ENCODE assay signal across 16 cellular contexts in the genomic region with DNA sequence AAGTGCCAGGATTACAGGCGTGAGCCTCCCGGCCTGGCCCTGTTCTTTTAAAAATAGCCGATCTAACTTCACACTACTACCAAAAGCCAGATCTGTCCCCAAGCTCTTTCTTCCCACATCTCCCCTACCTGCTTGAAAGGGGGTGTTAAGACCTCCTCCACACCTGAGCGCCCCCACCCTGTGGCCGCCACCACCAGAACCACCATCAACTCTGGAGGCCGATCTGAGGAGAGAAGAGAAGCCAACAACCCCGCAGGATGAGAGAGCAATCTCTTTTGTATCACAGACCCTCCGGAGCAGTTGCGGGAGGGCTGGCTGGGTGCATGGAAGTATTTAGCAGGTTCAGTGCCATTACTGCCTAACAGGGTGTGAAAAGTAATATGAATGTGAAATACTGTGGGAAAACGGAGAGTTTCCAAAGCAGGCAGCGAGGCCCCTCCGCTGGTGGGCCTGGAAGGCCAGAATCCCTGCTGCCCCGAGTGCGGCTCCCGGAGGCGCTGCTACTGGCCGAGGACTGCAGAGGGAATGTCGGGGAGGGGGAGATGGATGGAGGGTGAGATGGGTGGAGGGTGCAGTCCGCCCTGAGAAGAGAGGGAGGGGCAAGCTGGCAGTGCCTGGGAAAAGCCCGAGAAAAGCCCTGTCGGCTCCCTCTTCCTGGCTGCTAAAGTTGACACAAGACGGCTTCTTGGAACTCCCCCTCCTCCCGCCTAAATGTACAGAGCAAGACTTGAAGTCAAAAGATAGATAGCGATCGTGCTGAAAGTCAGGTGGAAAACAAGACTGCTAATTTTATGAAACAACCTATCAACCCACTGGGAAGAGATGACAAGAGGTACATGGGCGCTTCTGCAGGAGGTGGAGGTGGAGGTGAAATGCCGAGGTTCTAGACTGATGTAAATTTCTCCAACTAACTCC. TPM values are rescaled to one million over a fixed set of nuclear protein-coding genes. Genes with fewer than 3 reads are reported as not detected.
DNase-seq lines count a peak whose midpoint lies in the region; ATAC-seq and TF ChIP-seq lines count a peak whose summit lies in the region.
"Had no signal": no experiment of that assay in that cellular context is flagged by ENCODE, and none has a peak within 500 bp of the region (broad histone marks: within the 10 kb centered on the region; RNA-seq: fewer than 3 reads in every experiment).

No MANE protein-coding gene starts in this region.

- peaks cover 3% of the 10 kb centered on the region for H3K4me1 ChIP-seq in right cardiac atrium (ENCODE audit: control insufficient read depth, insufficient read depth, low read length)
- H3K4me1 ChIP-seq: SJCRH30 had no signal

- peak overlapping the region; percentile 69 for H3K27ac Mint-ChIP-seq in T-helper 1 cell treated with Interleukin-12 subunit alpha and Interleukin-12 subunit beta and Interleukin-4 antibody, amounts not matched to agents 30 μg/mL and 1 μg/mL, for 36 hours
- H3K27ac Mint-ChIP-seq in WTC11, result no peak overlapping the region

- H3K36me3 Mint-ChIP-seq in T-helper 1 cell treated with Interleukin-12 subunit alpha and Interleukin-12 subunit beta and Interleukin-4 antibody, amounts not matched to agents 30 μg/mL and 1 μg/mL, for 36 hours (ENCODE audit: low read depth), result peaks cover 8% of the 10 kb centered on the region
- no peaks in the 10 kb centered on the region for H3K36me3 Mint-ChIP-seq in WTC11

- intact Hi-C loops in right cardiac atrium (cut with DNase I), result loop anchor here in 2 of 4 donors (5.0 to 10.0 kb wide), 6 partner anchors 237 to 650 kb away; no protein-coding TSS in a partner anchor
- intact Hi-C loops in posterior vena cava (cut with DNase I), result no loop called here

- no peaks in the 10 kb centered on the region for H3K9me3 ChIP-seq in right cardiac atrium (ENCODE audit: control insufficient read depth, low read length)
- H3K9me3 ChIP-seq: esophagus muscularis mucosa, SJCRH30 had no signal

- no peaks in the 10 kb centered on the region for H3K27me3 ChIP-seq in right cardiac atrium (ENCODE audit: control insufficient read depth, insufficient read depth)
- H3K27me3 ChIP-seq: SJCRH30 had no signal

- peak overlapping the region; percentile 7 for H3K4me3 ChIP-seq in right cardiac atrium (ENCODE audit: low read length)
- H3K4me3 ChIP-seq: SJCRH30 had no signal

- TF ChIP-seq CTCF in WTC11 (IDR thresholded peaks at IDR 0.05), result no peak

- CTCF ChIA-PET in WTC11 (lab: Charles Lee), result interaction anchor here (0.6 to 2.1 kb wide), 7 partner anchors 10 to 369 kb away, joined by 3 to 9 read pairs (median 3); partner anchors contain the start of genes HAND2 and SAP30

- H3K4me3 Mint-ChIP-seq in T-helper 1 cell treated with Interleukin-12 subunit alpha and Interleukin-12 subunit beta and Interleukin-4 antibody, amounts not matched to agents 30 μg/mL and 1 μg/mL, for 36 hours, result no peak overlapping the region
- H3K4me3 Mint-ChIP-seq in WTC11, result peak overlapping the region; percentile 64

- no peaks in the 10 kb centered on the region for H3K9me3 Mint-ChIP-seq in T-helper 1 cell treated with Interleukin-12 subunit alpha and Interleukin-12 subunit beta and Interleukin-4 antibody, amounts not matched to agents 30 μg/mL and 1 μg/mL, for 36 hours
- H3K9me3 Mint-ChIP-seq in WTC11, result no peaks in the 10 kb centered on the region

- H3K27me3 Mint-ChIP-seq in T-helper 1 cell treated with Interleukin-12 subunit alpha and Interleukin-12 subunit beta and Interleukin-4 antibody, amounts not matched to agents 30 μg/mL and 1 μg/mL, for 36 hours (ENCODE audit: low read depth), result peaks cover 95% of the 10 kb centered on the region
- H3K27me3 Mint-ChIP-seq in WTC11 (ENCODE audit: low read depth), result peaks cover 100% of the 10 kb centered on the region

- H3K27ac ChIP-seq in right cardiac atrium (ENCODE audit: low read length), result peak overlapping the region; percentile 93
- H3K27ac ChIP-seq: 22Rv1, SJCRH30, WERI-Rb-1 had no signal

- no peak for DNase-seq in T-helper 1 cell
- no peak for DNase-seq in WTC11 (ENCODE audit: low spot score)
- DNase-seq in right cardiac atrium, result peak in 1 of 3 donors; percentile 58
- peak; percentile 53 for DNase-seq in posterior vena cava (ENCODE audit: low spot score)
- DNase-seq in stimulated activated CD8-positive, alpha-beta memory T cell treated with anti-CD3 and anti-CD28 coated beads, Interleukin-4, amount 100 ng/mL, for 48 hours, result no peak
- no peak for DNase-seq in DMS114 treated with DMSO at 0.1 percent for 48 hours (lab: John Stamatoyannopoulos, UW; ENCODE audit: unreplicated experiment)
- DNase-seq in NCI-H524 treated with DMSO at 0.1 percent for 48 hours (lab: John Stamatoyannopoulos, UW), result no peak
- DNase-seq: KBM-7, NCI-H1694 treated with DMSO at 0.1 percent for 48 hours, SJCRH30, small intestine, trophoblast cell had no signal

- H3K4me1 Mint-ChIP-seq in T-helper 1 cell treated with Interleukin-12 subunit alpha and Interleukin-12 subunit beta and Interleukin-4 antibody, amounts not matched to agents 30 μg/mL and 1 μg/mL, for 36 hours (ENCODE audit: low read depth), result peaks cover 15% of the 10 kb centered on the region
- H3K4me1 Mint-ChIP-seq in WTC11, result peaks cover 45% of the 10 kb centered on the region

- ATAC-seq in WTC11 (peak; percentile 36), right cardiac atrium (no peak)

- POLR2A ChIA-PET in WTC11 (lab: Charles Lee), result no interaction called here

- WGBS in right cardiac atrium, result 57% methylated on average over 27 of the region's 27 CpGs

TF ChIP-seq in WTC11, 78 proteins besides CTCF, POLR2A, EP300 and RAD21:
- TF ChIP-seq RELA (CRISPR knock-in tag; IDR thresholded peaks at IDR 0.05; ENCODE audit: borderline replicate concordance), result no peak
- TF ChIP-seq NR1H2 (CRISPR knock-in tag; IDR thresholded peaks at IDR 0.05), result 0 out of 2 replicates have a peak, but pooled peaks have one; percentile 25
TF ChIP-seq in WTC11: peak in this region for 1.

RNA-seq across cellular contexts. Expression of gene HAND2, which starts 22.3 kb away (rescaled TPM):
- total RNA-seq in WTC11 (2021) (0.09 to 0.13 TPM in 2 of 3 replicates, not detected in the other), right cardiac atrium (100 to 1,000 TPM in 3 of 4 donors, 10 to 100 TPM in 1; 69.3 to 154 (median 136) TPM), posterior vena cava (1 to 10 TPM; 1.1 to 3.5 TPM)
- 115 TPM for polyA plus RNA-seq in right cardiac atrium

Comparison
In these comparisons a context has a peak if more than half of its experiments do, and no peak if none do; other contexts are left out.
1. RNA of gene HAND2, which starts 22.3 kb away (total RNA-seq): 69.3 to 154 TPM in right cardiac atrium; 1.1 to 3.5 TPM in posterior vena cava and 0.09 to 0.13 TPM in WTC11; every median in the first group is over 10 times any median in the second.